9 cellular contexts compared by ENCODE assay signal in genomic region chr14:99794156-99794780, GRCh38. TPM values are rescaled to one million over a fixed set of nuclear protein-coding genes. Genes with fewer than 3 reads are reported as not detected.
DNase-seq lines count a peak whose midpoint lies in the region; ATAC-seq and TF ChIP-seq lines count a peak whose summit lies in the region.
"Had no signal": no experiment of that assay in that cellular context is flagged by ENCODE, and none has a peak within 500 bp of the region (broad histone marks: within the 10 kb centered on the region; RNA-seq: fewer than 3 reads in every experiment).

No MANE protein-coding gene starts in this region.

- H3K27me3 Mint-ChIP-seq in activated T-cell treated with anti-CD3 and anti-CD28 coated beads, Interleukin-2, amount 50 U/mL, for 72 hours (ENCODE audit: low read depth) = peaks cover 56% of the 10 kb centered on the region

- peaks cover 5 to 18% of the 10 kb centered on the region in 2 donors for H3K4me1 ChIP-seq in left lung
- H3K4me1 ChIP-seq in transverse colon = peaks cover 0 to 33% (median 18%) of the 10 kb centered on the region in 4 donors

- no peaks in the 10 kb centered on the region for H3K36me3 ChIP-seq in left lung
- H3K36me3 ChIP-seq in transverse colon = no peaks in the 10 kb centered on the region

- H3K27ac Mint-ChIP-seq in activated T-cell treated with anti-CD3 and anti-CD28 coated beads, Interleukin-2, amount 50 U/mL, for 72 hours = peak overlapping the region; percentile 64

- TF ChIP-seq POLR2A in transverse colon (IDR thresholded peaks at IDR 0.05) = no peak

- peaks cover 32% of the 10 kb centered on the region for H3K4me1 Mint-ChIP-seq in activated T-cell treated with anti-CD3 and anti-CD28 coated beads, Interleukin-2, amount 50 U/mL, for 72 hours (ENCODE audit: low read depth)

- no peak for ATAC-seq in activated T-cell treated with anti-CD3 and anti-CD28 coated beads, Interleukin-2, amount 50 U/mL, for 72 hours (replicated peaks in 1 of 2)
- ATAC-seq in left lung = no peak
- ATAC-seq in left colon = no peak

- intact Hi-C loops in left lung (cut with DNase I) (no loop called here), transverse colon (cut with DNase I; ENCODE audit: low total_unique reads) (loop anchor here (5.0 kb wide), 1 partner anchor 57 kb away; no protein-coding TSS in a partner anchor), left colon (cut with DNase I, micrococcal nuclease) (loop anchor here in 1 of 2 donors (5.0 kb wide), 1 partner anchor 62 kb away; no protein-coding TSS in a partner anchor)

- peaks cover 0 to 57% of the 10 kb centered on the region in 2 donors for H3K27me3 ChIP-seq in left lung
- peaks cover 75% of the 10 kb centered on the region for H3K27me3 ChIP-seq in transverse colon

- WGBS in transverse colon (ENCODE audit: low coverage in 1 of 2), 2 donors = 56 to 57% methylated on average over 4 of the region's 4 CpGs

- TF ChIP-seq EP300 in transverse colon (IDR thresholded peaks at IDR 0.05; ENCODE audit: low read depth) = no peak

- peak overlapping the region; percentile 70 for H3K27ac ChIP-seq in angular gyrus (ENCODE audit: low read depth, low read length)
- H3K27ac ChIP-seq in left lung = peak overlapping the region in 1 of 2 donors; percentile 55
- H3K27ac ChIP-seq in transverse colon = peak overlapping the region; percentile 51 to 80 (median 73)

- H3K4me3 Mint-ChIP-seq in activated T-cell treated with anti-CD3 and anti-CD28 coated beads, Interleukin-2, amount 50 U/mL, for 72 hours = peak overlapping the region; percentile 60 to 74

- H3K4me3 ChIP-seq in left lung = peak overlapping the region; percentile 23 to 44
- H3K4me3 ChIP-seq in transverse colon = peak overlapping the region; percentile 19 to 50 (median 36)

- no peak for TF ChIP-seq CTCF in left lung (IDR thresholded peaks at IDR 0.05)
- no peak for TF ChIP-seq CTCF in transverse colon (IDR thresholded peaks at IDR 0.05)

- H3K9me3 Mint-ChIP-seq in activated T-cell treated with anti-CD3 and anti-CD28 coated beads, Interleukin-2, amount 50 U/mL, for 72 hours = no peaks in the 10 kb centered on the region

- no peak for DNase-seq in activated T-cell treated with anti-CD3 and anti-CD28 coated beads, Interleukin-2, amount 50 U/mL, for 72 hours
- no peak for DNase-seq in activated T-cell treated with anti-CD3 and anti-CD28 coated beads, Interleukin-2, amount 50 U/mL, for 1 hour
- DNase-seq in left lung (no peak), transverse colon (no peak), left colon (no peak)
- DNase-seq in activated effector memory CD4-positive, alpha-beta T cell treated with Interleukin-2 at 50 U/mL for 16 hours = no peak
- no peak for DNase-seq in stimulated activated CD4-positive, alpha-beta T cell treated with anti-CD3 and anti-CD28 coated beads, Interleukin-15, amount 100 ng/mL, for 24 hours
- DNase-seq: DMS153 had no signal

- no peaks in the 10 kb centered on the region for H3K36me3 Mint-ChIP-seq in activated T-cell treated with anti-CD3 and anti-CD28 coated beads, Interleukin-2, amount 50 U/mL, for 72 hours (ENCODE audit: insufficient read depth in 2 of 2)

- H3K9me3 ChIP-seq in left lung = no peaks in the 10 kb centered on the region
- H3K9me3 ChIP-seq in transverse colon = no peaks in the 10 kb centered on the region

- in situ Hi-C loops in transverse colon (cut with MboI; ENCODE audit: low pct_ligation_motif_present in 1 of 4, low pct_unique_long_range_greater_than_20kb in 1 of 4, low sequenced_read_pairs in 3 of 4) = no loop called here

RNA-seq across cellular contexts. Expression of gene EML1, which starts 1.1 kb away (rescaled TPM):
- 1 to 10 TPM; 2.4 to 2.6 TPM for total RNA-seq in activated T-cell treated with anti-CD3 and anti-CD28 coated beads, Interleukin-2, amount 50 U/mL, for 72 hours
- total RNA-seq in left lung (10 to 100 TPM; 24.6 to 27.0 TPM), transverse colon (10 to 100 TPM; 16.8 to 59.5 (median 21.9) TPM), left colon (10 to 100 TPM in 1 of 2 donors, 1 to 10 TPM in 1; 3.8 to 14.5 TPM)
